ENCODE assay signal across 20 cellular contexts in genomic region chr1:156733989-156734584, GRCh38. TPM values are rescaled to one million over a fixed set of nuclear protein-coding genes. Genes with fewer than 3 reads are reported as not detected.
DNase-seq lines count a peak whose midpoint lies in the region; ATAC-seq, FAIRE-seq and TF ChIP-seq lines count a peak whose summit lies in the region.
"Had no signal": no experiment of that assay in that cellular context is flagged by ENCODE, and none has a peak within 500 bp of the region (broad histone marks: within the 10 kb centered on the region; RNA-seq: fewer than 3 reads in every experiment).

No MANE protein-coding gene starts in this region.

- peaks cover 8% of the 10 kb centered on the region for H3K79me2 ChIP-seq in HepG2 (ENCODE audit: insufficient read depth, low read length)

- TF ChIP-seq RAD21 in HepG2 (CRISPR knock-in tag; IDR thresholded peaks at IDR 0.05): no peak

- in situ Hi-C loops in HepG2 (cut with HindIII; ENCODE audit: extremely low pct_ligation_motif_present, low pct_unique_long_range_greater_than_20kb): no loop called here

- no peaks in the 10 kb centered on the region for H3K9me3 Mint-ChIP-seq in natural killer cell
- H3K9me3 Mint-ChIP-seq: CD4-positive, CD25-positive, alpha-beta regulatory T cell; CD8-positive, alpha-beta memory T cell had no signal

- ATAC-seq in Right ventricle myocardium inferior (no peak), T-helper 17 cell (no peak), HepG2 (no peak; the same call in 2 of the 3 replicates), natural killer cell (no peak)

- H3K4me3 ChIP-seq in HepG2 (replicated peaks in 1 of 3; ENCODE audit: insufficient read depth in 1 of 3, low read depth in 2 of 3, low read length in 3 of 3): no peak overlapping the region
- H3K4me3 ChIP-seq in thyroid gland (replicated peaks in 1 of 3): no peak overlapping the region
- H3K4me3 ChIP-seq: GM23248, HAP-1 had no signal

- TF ChIP-seq CTCF in HepG2 (CRISPR knock-in tag; IDR thresholded peaks at IDR 0.05) (no peak), thyroid gland (IDR thresholded peaks at IDR 0.05) (no peak), natural killer cell (IDR thresholded peaks at IDR 0.05) (no peak)

- H3K27ac Mint-ChIP-seq in T-helper 17 cell: peak overlapping the region; percentile 47
- H3K27ac Mint-ChIP-seq in natural killer cell: no peak overlapping the region

- WGBS in HepG2 (ENCODE audit: low lambda C conversion rate): 96% methylated on average over 13 of the region's 20 CpGs
- WGBS in thyroid gland, 2 donors: 90 to 96% methylated on average over 15 to 18 of the region's 20 CpGs

- H3K27ac ChIP-seq in HepG2 (ENCODE audit: extremely low read length, insufficient read depth, low read length) (no peak overlapping the region), thyroid gland (no peak overlapping the region)
- H3K27ac ChIP-seq: GM23248 had no signal

- H3K36me3 Mint-ChIP-seq in T-helper 17 cell (ENCODE audit: low read depth) (peaks cover 2% of the 10 kb centered on the region), natural killer cell (no peaks in the 10 kb centered on the region)

- BruUV-seq in HepG2 (replicated peaks; lab: Mats Ljungman, UMichigan): no TSS peak

- intact Hi-C loops in Right ventricle myocardium inferior (cut with DNase I) (no loop called here), cardiac septum (cut with DNase I) (no loop called here), HepG2 (cut with micrococcal nuclease; ENCODE audit: unreplicated experiment) (no loop called here), thyroid gland (cut with DNase I) (no loop called here), natural killer cell (cut with micrococcal nuclease) (no loop called here)

- H3K4me3 Mint-ChIP-seq in T-helper 17 cell: no peak overlapping the region
- H3K4me3 Mint-ChIP-seq in natural killer cell: no peak overlapping the region
- H3K4me3 Mint-ChIP-seq: CD4-positive, CD25-positive, alpha-beta regulatory T cell had no signal

- TF ChIP-seq EP300 in HepG2 (IDR thresholded peaks at IDR 0.05; ENCODE audit: low read depth in 2 of 2, low read length in 2 of 2) (no peak), HepG2 (CRISPR knock-in tag; IDR thresholded peaks at IDR 0.05; ENCODE audit: borderline replicate concordance) (no peak)

- no peak overlapping the region for H3K9ac ChIP-seq in HepG2 (ENCODE audit: insufficient read depth, low read depth, low read length)
- H3K9ac ChIP-seq: GM23248 had no signal

- H4K20me1 ChIP-seq in HepG2 (ENCODE audit: insufficient read depth, low read length): no peaks in the 10 kb centered on the region

- no peak overlapping the region for H3K4me2 ChIP-seq in HepG2 (ENCODE audit: low read depth, low read length)

- DNase-seq in Right ventricle myocardium inferior (ENCODE audit: missing footprints): peak; percentile 57
- no peak for DNase-seq in cardiac septum (ENCODE audit: low spot score)
- DNase-seq in T-helper 17 cell: no peak
- DNase-seq in HepG2 (ENCODE audit: low spot score): no peak
- no peak for DNase-seq in thyroid gland
- DNase-seq in SIG-M5 (lab: John Stamatoyannopoulos, UW): no peak
- DNase-seq in natural killer cell: no peak
- DNase-seq: ACHN; BE2C; C1 segment of cervical spinal cord; CD4-positive, CD25-positive, alpha-beta regulatory T cell; CD8-positive, alpha-beta memory T cell; COR-L47; GM23248 had no signal

- POLR2A ChIA-PET in HepG2 (lab: Yijun Ruan, JAX): no interaction called here

- peaks cover 1 to 3% of the 10 kb centered on the region in 2 experiments; a peak in 2 of 5 replicates for H3K36me3 ChIP-seq in HepG2 (replicated peaks in 1 of 2; ENCODE audit: control insufficient read depth in 1 of 2, insufficient read depth in 2 of 2, low read length in 2 of 2)
- peaks cover 0 to 14% of the 10 kb centered on the region in 2 donors for H3K36me3 ChIP-seq in thyroid gland

- CTCF ChIA-PET in HepG2 (lab: Yijun Ruan, JAX; ENCODE audit: low intra/inter-chr PET ratio, low total read pairs): no interaction called here

- TF ChIP-seq POLR2A in HepG2 (IDR thresholded peaks at IDR 0.05; ENCODE audit: insufficient read depth in 1 of 2, low read depth in 2 of 2, low read length in 2 of 2) (no peak), thyroid gland (IDR thresholded peaks at IDR 0.05) (no peak)

- FAIRE-seq in HepG2 (lab: Jason Lieb, UNC): no peak
- FAIRE-seq: A204.1, G401.6, GM12892, GM18507, HTR-8/SVneo had no signal

- H3K9me3 ChIP-seq in T-helper 17 cell (ENCODE audit: control insufficient read depth, low read length, poor library complexity, severe bottlenecking) (no peaks in the 10 kb centered on the region), HepG2 (ENCODE audit: low read length) (no peaks in the 10 kb centered on the region), thyroid gland (no peaks in the 10 kb centered on the region)
- H3K9me3 ChIP-seq: BE2C, HAP-1 had no signal

- H3K27me3 Mint-ChIP-seq in T-helper 17 cell (no peaks in the 10 kb centered on the region), natural killer cell (ENCODE audit: low read depth in 2 of 2) (no peaks in the 10 kb centered on the region)
- H3K27me3 Mint-ChIP-seq: CD4-positive, CD25-positive, alpha-beta regulatory T cell had no signal

- H3K27me3 ChIP-seq in HepG2 (ENCODE audit: control insufficient read depth in 1 of 2, insufficient read depth in 2 of 2, low read length in 2 of 2): no peaks in the 10 kb centered on the region; a peak in 1 of 5 replicates
- no peaks in the 10 kb centered on the region for H3K27me3 ChIP-seq in thyroid gland
- H3K27me3 ChIP-seq: BE2C had no signal

- peaks cover 8% of the 10 kb centered on the region for H3K4me1 Mint-ChIP-seq in T-helper 17 cell
- H3K4me1 Mint-ChIP-seq in natural killer cell: peaks cover 1 to 16% of the 10 kb centered on the region in 2 donors

- no peak overlapping the region for H2AFZ ChIP-seq in HepG2 (ENCODE audit: low read length)
- H2AFZ ChIP-seq: GM23248 had no signal

- peaks cover 11% of the 10 kb centered on the region for H3K4me1 ChIP-seq in HepG2 (ENCODE audit: insufficient read depth, low read length)
- peaks cover 0 to 7% of the 10 kb centered on the region in 2 donors for H3K4me1 ChIP-seq in thyroid gland
- H3K4me1 ChIP-seq: BE2C, HAP-1 had no signal

RNA-seq across cellular contexts. Expression of gene ISG20L2, which starts 5.5 kb away (rescaled TPM):
- total RNA-seq in Right ventricle myocardium inferior (13.1 TPM), cardiac septum (12.4 TPM), T-helper 17 cell (10 to 100 TPM; 41.4 to 54.2 TPM), HepG2 (2016; rRNA removed; fragmentation: Illumina TruSeq; extraction: Trizol) (17.8 and 19.8 TPM in 2 replicates), thyroid gland (10 to 100 TPM; 13.6 to 34.9 (median 18.2) TPM), natural killer cell (10 to 100 TPM; 60.3 to 71.9 (median 68.7) TPM)
- 4.3 and 4.7 TPM in 2 replicates for total RNA-seq in HepG2 (2016; cell fraction: cytosol; rRNA removed; fragmentation: Illumina TruSeq; extraction: Trizol; ENCODE audit: low read depth)
- 17.0 and 17.7 TPM in 2 replicates for total RNA-seq in HepG2 (2016; cell fraction: insoluble cytoplasmic fraction; rRNA removed; fragmentation: Illumina TruSeq; extraction: Trizol)
- 13.2 and 14.0 TPM in 2 replicates for total RNA-seq in HepG2 (2016; cell fraction: membrane; rRNA removed; fragmentation: Illumina TruSeq; extraction: Trizol)
- total RNA-seq in HepG2 (2016; cell fraction: nucleus; rRNA removed; fragmentation: Illumina TruSeq; extraction: Trizol): 9.6 and 14.9 TPM in 2 replicates
- polyA plus RNA-seq in HepG2 (2011; rRNA removed): 21.3 and 22.8 TPM in 2 replicates
- 14.8 and 16.6 TPM in 2 replicates for polyA plus RNA-seq in HepG2 (2011; cell fraction: cytosol; rRNA removed)
- 7.5 and 8.0 TPM in 2 replicates for polyA plus RNA-seq in HepG2 (2011; cell fraction: nucleus; rRNA removed)
- 13.2 and 14.7 TPM in 2 replicates for polyA plus RNA-seq in HepG2 (2012)
- polyA plus RNA-seq in HepG2 (2016; cell fraction: cytosol; fragmentation: Illumina TruSeq; extraction: Trizol; ENCODE audit: low read depth): 4.2 and 5.1 TPM in 2 replicates
- polyA plus RNA-seq in HepG2 (2016; cell fraction: insoluble cytoplasmic fraction; fragmentation: Illumina TruSeq; extraction: Trizol; ENCODE audit: low read depth): 31.5 and 36.7 TPM in 2 replicates
- polyA plus RNA-seq in HepG2 (2016; cell fraction: membrane; fragmentation: Illumina TruSeq; extraction: Trizol; ENCODE audit: low read depth): 12.8 and 15.4 TPM in 2 replicates
- polyA plus RNA-seq in HepG2 (2016; cell fraction: nucleus; fragmentation: Illumina TruSeq; extraction: Trizol; ENCODE audit: insufficient read depth, low read depth): 21.4 and 24.7 TPM in 2 replicates
- polyA minus RNA-seq in HepG2 (2011; rRNA and poly(A)+ RNA removed; ENCODE audit: low replicate concordance): 27.7 and 116 TPM in 2 replicates
- polyA minus RNA-seq in HepG2 (2011; cell fraction: cytosol; rRNA and poly(A)+ RNA removed): 9.0 and 13.8 TPM in 2 replicates
- 11.8 and 21.6 TPM in 2 replicates for polyA minus RNA-seq in HepG2 (2011; cell fraction: nucleus; rRNA and poly(A)+ RNA removed)

RNA-seq across cellular contexts. Expression of gene METTL25B, which starts 5.8 kb away (rescaled TPM):
- total RNA-seq in Right ventricle myocardium inferior: 16.6 TPM
- 14.7 TPM for total RNA-seq in cardiac septum
- total RNA-seq in T-helper 17 cell: 10 to 100 TPM; 13.1 to 21.6 TPM
- total RNA-seq in HepG2 (2016; rRNA removed; fragmentation: Illumina TruSeq; extraction: Trizol): 8.1 and 11.9 TPM in 2 replicates
- total RNA-seq in HepG2 (2016; cell fraction: cytosol; rRNA removed; fragmentation: Illumina TruSeq; extraction: Trizol; ENCODE audit: low read depth): 4.8 and 7.1 TPM in 2 replicates
- 8.7 and 14.6 TPM in 2 replicates for total RNA-seq in HepG2 (2016; cell fraction: insoluble cytoplasmic fraction; rRNA removed; fragmentation: Illumina TruSeq; extraction: Trizol)
- 7.4 and 7.9 TPM in 2 replicates for total RNA-seq in HepG2 (2016; cell fraction: membrane; rRNA removed; fragmentation: Illumina TruSeq; extraction: Trizol)
- 8.7 and 16.4 TPM in 2 replicates for total RNA-seq in HepG2 (2016; cell fraction: nucleus; rRNA removed; fragmentation: Illumina TruSeq; extraction: Trizol)
- polyA plus RNA-seq in HepG2 (2011; rRNA removed): 24.0 and 26.3 TPM in 2 replicates
- 15.1 and 18.0 TPM in 2 replicates for polyA plus RNA-seq in HepG2 (2011; cell fraction: cytosol; rRNA removed)
- 45.6 and 53.5 TPM in 2 replicates for polyA plus RNA-seq in HepG2 (2011; cell fraction: nucleus; rRNA removed)
- polyA plus RNA-seq in HepG2 (2012): 18.4 and 20.2 TPM in 2 replicates
- polyA plus RNA-seq in HepG2 (2016; cell fraction: cytosol; fragmentation: Illumina TruSeq; extraction: Trizol; ENCODE audit: low read depth): 4.1 and 5.6 TPM in 2 replicates
- 7.1 and 9.1 TPM in 2 replicates for polyA plus RNA-seq in HepG2 (2016; cell fraction: insoluble cytoplasmic fraction; fragmentation: Illumina TruSeq; extraction: Trizol; ENCODE audit: low read depth)
- 6.4 and 8.1 TPM in 2 replicates for polyA plus RNA-seq in HepG2 (2016; cell fraction: membrane; fragmentation: Illumina TruSeq; extraction: Trizol; ENCODE audit: low read depth)
- 35.7 and 36.8 TPM in 2 replicates for polyA plus RNA-seq in HepG2 (2016; cell fraction: nucleus; fragmentation: Illumina TruSeq; extraction: Trizol; ENCODE audit: insufficient read depth, low read depth)
- polyA minus RNA-seq in HepG2 (2011; rRNA and poly(A)+ RNA removed; ENCODE audit: low replicate concordance): 28.4 and 53.9 TPM in 2 replicates
- polyA minus RNA-seq in HepG2 (2011; cell fraction: cytosol; rRNA and poly(A)+ RNA removed): 9.3 and 11.1 TPM in 2 replicates
- 16.1 and 19.6 TPM in 2 replicates for polyA minus RNA-seq in HepG2 (2011; cell fraction: nucleus; rRNA and poly(A)+ RNA removed)
- 10 to 100 TPM; 15.5 to 33.4 (median 25.3) TPM for total RNA-seq in thyroid gland
- 10 to 100 TPM; 23.5 to 25.3 (median 23.8) TPM for total RNA-seq in natural killer cell

RNA-seq across cellular contexts. Expression of gene MRPL24, which starts 6.8 kb away (rescaled TPM):
- total RNA-seq in Right ventricle myocardium inferior: 103 TPM
- 66.1 TPM for total RNA-seq in cardiac septum
- 10 to 100 TPM; 18.7 to 25.1 TPM for total RNA-seq in T-helper 17 cell
- total RNA-seq in HepG2 (2016; rRNA removed; fragmentation: Illumina TruSeq; extraction: Trizol): 42.9 and 45.7 TPM in 2 replicates
- total RNA-seq in HepG2 (2016; cell fraction: cytosol; rRNA removed; fragmentation: Illumina TruSeq; extraction: Trizol; ENCODE audit: low read depth): 18.3 and 22.1 TPM in 2 replicates
- total RNA-seq in HepG2 (2016; cell fraction: insoluble cytoplasmic fraction; rRNA removed; fragmentation: Illumina TruSeq; extraction: Trizol): 43.5 and 49.0 TPM in 2 replicates
- total RNA-seq in HepG2 (2016; cell fraction: membrane; rRNA removed; fragmentation: Illumina TruSeq; extraction: Trizol): 21.2 and 21.3 TPM in 2 replicates
- total RNA-seq in HepG2 (2016; cell fraction: nucleus; rRNA removed; fragmentation: Illumina TruSeq; extraction: Trizol): 13.5 and 22.5 TPM in 2 replicates
- 37.7 and 38.1 TPM in 2 replicates for polyA plus RNA-seq in HepG2 (2011; rRNA removed)
- 28.3 and 29.4 TPM in 2 replicates for polyA plus RNA-seq in HepG2 (2011; cell fraction: cytosol; rRNA removed)
- 15.0 and 17.2 TPM in 2 replicates for polyA plus RNA-seq in HepG2 (2011; cell fraction: nucleus; rRNA removed)
- polyA plus RNA-seq in HepG2 (2012): 29.0 TPM in 2 replicates
- polyA plus RNA-seq in HepG2 (2016; cell fraction: cytosol; fragmentation: Illumina TruSeq; extraction: Trizol; ENCODE audit: low read depth): 21.1 and 21.8 TPM in 2 replicates
- 58.3 and 58.4 TPM in 2 replicates for polyA plus RNA-seq in HepG2 (2016; cell fraction: insoluble cytoplasmic fraction; fragmentation: Illumina TruSeq; extraction: Trizol; ENCODE audit: low read depth)
- polyA plus RNA-seq in HepG2 (2016; cell fraction: membrane; fragmentation: Illumina TruSeq; extraction: Trizol; ENCODE audit: low read depth): 18.3 and 20.0 TPM in 2 replicates
- polyA plus RNA-seq in HepG2 (2016; cell fraction: nucleus; fragmentation: Illumina TruSeq; extraction: Trizol; ENCODE audit: insufficient read depth, low read depth): 39.4 and 46.6 TPM in 2 replicates
- polyA minus RNA-seq in HepG2 (2011; rRNA and poly(A)+ RNA removed; ENCODE audit: low replicate concordance): 13.2 and 67.4 TPM in 2 replicates
- 8.8 and 9.7 TPM in 2 replicates for polyA minus RNA-seq in HepG2 (2011; cell fraction: cytosol; rRNA and poly(A)+ RNA removed)
- 5.7 and 8.6 TPM in 2 replicates for polyA minus RNA-seq in HepG2 (2011; cell fraction: nucleus; rRNA and poly(A)+ RNA removed)
- total RNA-seq in thyroid gland: 10 to 100 TPM; 22.9 to 55.6 (median 35.9) TPM
- 10 to 100 TPM; 15.9 to 19.7 (median 18.7) TPM for total RNA-seq in natural killer cell

RNA-seq across cellular contexts. Expression of gene HDGF, which starts 17.4 kb away (rescaled TPM):
- 183 TPM for total RNA-seq in Right ventricle myocardium inferior
- total RNA-seq in cardiac septum: 131 TPM
- 100 to 1,000 TPM in 1 of 2 donors, 10 to 100 TPM in 1; 75.3 to 100 TPM for total RNA-seq in T-helper 17 cell
- 183 and 196 TPM in 2 replicates for total RNA-seq in HepG2 (2016; rRNA removed; fragmentation: Illumina TruSeq; extraction: Trizol)
- 98.2 and 98.3 TPM in 2 replicates for total RNA-seq in HepG2 (2016; cell fraction: cytosol; rRNA removed; fragmentation: Illumina TruSeq; extraction: Trizol; ENCODE audit: low read depth)
- 165 and 204 TPM in 2 replicates for total RNA-seq in HepG2 (2016; cell fraction: insoluble cytoplasmic fraction; rRNA removed; fragmentation: Illumina TruSeq; extraction: Trizol)
- 258 and 266 TPM in 2 replicates for total RNA-seq in HepG2 (2016; cell fraction: membrane; rRNA removed; fragmentation: Illumina TruSeq; extraction: Trizol)
- 89.8 and 111 TPM in 2 replicates for total RNA-seq in HepG2 (2016; cell fraction: nucleus; rRNA removed; fragmentation: Illumina TruSeq; extraction: Trizol)
- polyA plus RNA-seq in HepG2 (2011; rRNA removed): 128 and 156 TPM in 2 replicates
- polyA plus RNA-seq in HepG2 (2011; cell fraction: cytosol; rRNA removed): 115 and 119 TPM in 2 replicates
- polyA plus RNA-seq in HepG2 (2011; cell fraction: nucleus; rRNA removed): 57.2 and 81.2 TPM in 2 replicates
- 124 and 162 TPM in 2 replicates for polyA plus RNA-seq in HepG2 (2012)
- polyA plus RNA-seq in HepG2 (2016; cell fraction: cytosol; fragmentation: Illumina TruSeq; extraction: Trizol; ENCODE audit: low read depth): 177 and 192 TPM in 2 replicates
- polyA plus RNA-seq in HepG2 (2016; cell fraction: insoluble cytoplasmic fraction; fragmentation: Illumina TruSeq; extraction: Trizol; ENCODE audit: low read depth): 263 and 292 TPM in 2 replicates
- 342 and 343 TPM in 2 replicates for polyA plus RNA-seq in HepG2 (2016; cell fraction: membrane; fragmentation: Illumina TruSeq; extraction: Trizol; ENCODE audit: low read depth)
- polyA plus RNA-seq in HepG2 (2016; cell fraction: nucleus; fragmentation: Illumina TruSeq; extraction: Trizol; ENCODE audit: insufficient read depth, low read depth): 211 and 230 TPM in 2 replicates
- 134 and 389 TPM in 2 replicates for polyA minus RNA-seq in HepG2 (2011; rRNA and poly(A)+ RNA removed; ENCODE audit: low replicate concordance)
- 64.6 and 71.8 TPM in 2 replicates for polyA minus RNA-seq in HepG2 (2011; cell fraction: cytosol; rRNA and poly(A)+ RNA removed)
- 30.8 and 31.2 TPM in 2 replicates for polyA minus RNA-seq in HepG2 (2011; cell fraction: nucleus; rRNA and poly(A)+ RNA removed)
- 100 to 1,000 TPM; 147 to 162 (median 148) TPM for total RNA-seq in thyroid gland
- 100 to 1,000 TPM in 1 of 3 donors, 10 to 100 TPM in 2; 95.3 to 110 (median 96.6) TPM for total RNA-seq in natural killer cell

RNA-seq across cellular contexts. Expression of gene CRABP2, which starts 28.7 kb away (rescaled TPM):
- total RNA-seq in Right ventricle myocardium inferior: not detected
- 3.7 TPM for total RNA-seq in cardiac septum
- 1 to 10 TPM; 1.5 to 4.5 TPM for total RNA-seq in T-helper 17 cell
- 0.21 and 0.60 TPM in 2 replicates for total RNA-seq in HepG2 (2016; rRNA removed; fragmentation: Illumina TruSeq; extraction: Trizol)
- not detected in 2 replicates for total RNA-seq in HepG2 (2016; cell fraction: cytosol; rRNA removed; fragmentation: Illumina TruSeq; extraction: Trizol; ENCODE audit: low read depth)
- total RNA-seq in HepG2 (2016; cell fraction: insoluble cytoplasmic fraction; rRNA removed; fragmentation: Illumina TruSeq; extraction: Trizol): 0.28 TPM in 1 of 2 replicates, not detected in the other
- total RNA-seq in HepG2 (2016; cell fraction: membrane; rRNA removed; fragmentation: Illumina TruSeq; extraction: Trizol): not detected in 2 replicates
- total RNA-seq in HepG2 (2016; cell fraction: nucleus; rRNA removed; fragmentation: Illumina TruSeq; extraction: Trizol): not detected in 2 replicates
- polyA plus RNA-seq in HepG2 (2011; rRNA removed): 0.37 and 0.40 TPM in 2 replicates
- polyA plus RNA-seq in HepG2 (2011; cell fraction: cytosol; rRNA removed): 0.14 and 0.16 TPM in 2 replicates
- 0.50 and 0.85 TPM in 2 replicates for polyA plus RNA-seq in HepG2 (2011; cell fraction: nucleus; rRNA removed)
- 1.3 TPM in 1 of 2 replicates, not detected in the other for polyA plus RNA-seq in HepG2 (2012)
- 0.24 TPM in 1 of 2 replicates, not detected in the other for polyA plus RNA-seq in HepG2 (2016; cell fraction: cytosol; fragmentation: Illumina TruSeq; extraction: Trizol; ENCODE audit: low read depth)
- 0.57 and 0.99 TPM in 2 replicates for polyA plus RNA-seq in HepG2 (2016; cell fraction: insoluble cytoplasmic fraction; fragmentation: Illumina TruSeq; extraction: Trizol; ENCODE audit: low read depth)
- not detected in 2 replicates for polyA plus RNA-seq in HepG2 (2016; cell fraction: membrane; fragmentation: Illumina TruSeq; extraction: Trizol; ENCODE audit: low read depth)
- polyA plus RNA-seq in HepG2 (2016; cell fraction: nucleus; fragmentation: Illumina TruSeq; extraction: Trizol; ENCODE audit: insufficient read depth, low read depth): 0.51 and 1.8 TPM in 2 replicates
- 1.2 TPM in 1 of 2 replicates, not detected in the other for polyA minus RNA-seq in HepG2 (2011; rRNA and poly(A)+ RNA removed; ENCODE audit: low replicate concordance)
- not detected in 2 replicates for polyA minus RNA-seq in HepG2 (2011; cell fraction: cytosol; rRNA and poly(A)+ RNA removed)
- polyA minus RNA-seq in HepG2 (2011; cell fraction: nucleus; rRNA and poly(A)+ RNA removed): not detected in 2 replicates
- 10 to 100 TPM in 1 of 4 donors, 1 to 10 TPM in 2, not detected in 1; 3.0 to 15.3 (median 4.5) TPM for total RNA-seq in thyroid gland
- total RNA-seq in natural killer cell: 1 to 10 TPM; 3.0 to 3.8 (median 3.0) TPM
- polyA plus RNA-seq: CD4-positive, CD25-positive, alpha-beta regulatory T cell; CD8-positive, alpha-beta memory T cell had no signal
